Comparison of ENCODE assay signal across 10 cellular contexts in genomic region chr15:65355173-65355982, GRCh38. TPM values are rescaled to one million over a fixed set of nuclear protein-coding genes. Genes with fewer than 3 reads are reported as not detected.
DNase-seq lines count a peak whose midpoint lies in the region; ATAC-seq, FAIRE-seq and TF ChIP-seq lines count a peak whose summit lies in the region.
"Had no signal": no experiment of that assay in that cellular context is flagged by ENCODE, and none has a peak within 500 bp of the region (broad histone marks: within the 10 kb centered on the region; RNA-seq: fewer than 3 reads in every experiment).

No MANE protein-coding gene starts in this region.

- intact Hi-C loops in pancreas (cut with DNase I), result no loop called here
- intact Hi-C loops in CD4-positive, alpha-beta T cell (cut with DNase I, micrococcal nuclease), result no loop called here

- ATAC-seq in T-cell (replicated peaks in 1 of 4) (peak in 1 of 4 experiments; percentile 27), pancreas (peak in 3 of 4 donors; percentile 35 to 66 (median 58))
- no peak for ATAC-seq in CD4-positive, alpha-beta T cell (ENCODE audit: poor library complexity)

- H3K36me3 ChIP-seq in cardiac muscle cell, result no peaks in the 10 kb centered on the region
- no peaks in the 10 kb centered on the region for H3K36me3 ChIP-seq in pancreas

- H3K27me3 ChIP-seq in cardiac muscle cell, result peaks cover 2% of the 10 kb centered on the region
- peaks cover 0 to 3% (median 0%) of the 10 kb centered on the region in 4 donors for H3K27me3 ChIP-seq in pancreas
- peaks cover 52% of the 10 kb centered on the region for H3K27me3 ChIP-seq in CD4-positive, alpha-beta T cell (ENCODE audit: control insufficient read depth, insufficient read depth, low read length)

- no peak overlapping the region for H3K27ac Mint-ChIP-seq in T-cell
- H3K27ac Mint-ChIP-seq in CD4-positive, alpha-beta T cell, result no peak overlapping the region

- CTCF ChIA-PET in T-cell (lab: Charles Lee), result no interaction called here
- CTCF ChIA-PET in CD4-positive, alpha-beta T cell (lab: Charles Lee), result no interaction called here

- 6% methylated on average over 32 to 85 of the region's 85 CpGs for WGBS in pancreas, 2 donors

- FAIRE-seq in pancreas (lab: Jason Lieb, UNC), result no peak
- FAIRE-seq: GM18507 had no signal

- peaks cover 44 to 52% of the 10 kb centered on the region in 2 donors for H3K27me3 Mint-ChIP-seq in T-cell
- peaks cover 68% of the 10 kb centered on the region for H3K27me3 Mint-ChIP-seq in CD4-positive, alpha-beta T cell

- DNase-seq in C1 segment of cervical spinal cord (lab: John Stamatoyannopoulos, UW) (peak in 13 of 14 donors; percentile 13 to 78 (median 51)), T-cell (no peak), cardiac muscle cell (ENCODE audit: low read depth in 1 of 2, low spot score in 1 of 2) (peak in 1 of 2 donors; percentile 61), pancreas (no peak), NCI-H2196 (lab: John Stamatoyannopoulos, UW; ENCODE audit: unreplicated experiment) (no peak), SK-N-DZ (ENCODE audit: low spot score) (no peak), HK-2 (ENCODE audit: unreplicated experiment) (no peak)
- DNase-seq in CD4-positive, alpha-beta T cell, result no peak

- POLR2A ChIA-PET in T-cell (lab: Charles Lee), result no interaction called here
- POLR2A ChIA-PET in CD4-positive, alpha-beta T cell (lab: Charles Lee), result no interaction called here

- H3K27ac ChIP-seq in cardiac muscle cell, result peak overlapping the region; percentile 17
- no peak overlapping the region for H3K27ac ChIP-seq in pancreas
- no peak overlapping the region for H3K27ac ChIP-seq in CD4-positive, alpha-beta T cell (ENCODE audit: low read depth, low read length)

- TF ChIP-seq CTCF in cardiac muscle cell (IDR thresholded peaks at IDR 0.05; ENCODE audit: low read depth, low read length), result no peak
- no peak for TF ChIP-seq CTCF in pancreas (IDR thresholded peaks at IDR 0.05)
- no peak for TF ChIP-seq CTCF in CD4-positive, alpha-beta T cell (IDR thresholded peaks at IDR 0.05)

- H3K4me1 ChIP-seq in cardiac muscle cell (ENCODE audit: low read depth) (peaks cover 11% of the 10 kb centered on the region), pancreas (peaks cover 0 to 6% (median 0%) of the 10 kb centered on the region in 3 donors)

- peak overlapping the region in 2 of 3 donors; percentile 58 to 75 for H3K4me3 Mint-ChIP-seq in T-cell
- no peak overlapping the region for H3K4me3 Mint-ChIP-seq in CD4-positive, alpha-beta T cell

- H3K9me3 ChIP-seq in cardiac muscle cell (ENCODE audit: low read depth) (no peaks in the 10 kb centered on the region), pancreas (no peaks in the 10 kb centered on the region)
- peaks cover 13% of the 10 kb centered on the region for H3K9me3 ChIP-seq in CD4-positive, alpha-beta T cell (ENCODE audit: control insufficient read depth, low read length)

- H3K9me3 Mint-ChIP-seq in T-cell, result peaks cover 0 to 10% (median 6%) of the 10 kb centered on the region in 3 donors
- peaks cover 11% of the 10 kb centered on the region for H3K9me3 Mint-ChIP-seq in CD4-positive, alpha-beta T cell

- peak overlapping the region; percentile 37 for H3K4me3 ChIP-seq in cardiac muscle cell
- H3K4me3 ChIP-seq in pancreas, result peak overlapping the region; percentile 13 to 56 (median 31)

- no peaks in the 10 kb centered on the region for H3K36me3 Mint-ChIP-seq in T-cell
- no peaks in the 10 kb centered on the region for H3K36me3 Mint-ChIP-seq in CD4-positive, alpha-beta T cell (ENCODE audit: low read depth)

- peaks cover 6 to 8% (median 7%) of the 10 kb centered on the region in 3 donors for H3K4me1 Mint-ChIP-seq in T-cell
- H3K4me1 Mint-ChIP-seq in CD4-positive, alpha-beta T cell (ENCODE audit: low read depth), result peaks cover 5% of the 10 kb centered on the region

RNA-seq across cellular contexts. Expression of gene IGDCC3, which starts 22.4 kb away (rescaled TPM):
- total RNA-seq in T-cell (under 1 TPM in 1 of 5 donors, not detected in 4; 0.06 TPM), cardiac muscle cell (41.9 and 54.6 TPM in 2 replicates), pancreas (under 1 TPM in 1 of 6 donors, not detected in 5; 0.32 TPM)
- polyA plus RNA-seq in cardiac muscle cell (41.1 and 52.4 TPM in 2 replicates), pancreas (not detected)
- 12.8 and 19.9 TPM in 2 replicates for polyA plus RNA-seq in SK-N-DZ (2014; cell fraction: cytosol; rRNA removed)
- polyA plus RNA-seq in SK-N-DZ (2014; cell fraction: nucleus; rRNA removed), result 20.2 and 27.7 TPM in 2 replicates
- not detected for total RNA-seq in CD4-positive, alpha-beta T cell

RNA-seq across cellular contexts. Expression of gene RNU5B-1, which starts 50.9 kb away (rescaled TPM):
- total RNA-seq in T-cell, result 10 to 100 TPM in 3 of 5 donors, not detected in 2; 27.0 to 34.4 (median 32.6) TPM
- not detected in 2 replicates for total RNA-seq in cardiac muscle cell
- not detected in 2 replicates for polyA plus RNA-seq in cardiac muscle cell
- total RNA-seq in pancreas, result 10 to 100 TPM in 3 of 6 donors, not detected in 3; 10.5 to 21.8 (median 21.6) TPM
- polyA plus RNA-seq in pancreas, result not detected
- not detected in 2 replicates for polyA plus RNA-seq in SK-N-DZ (2014; cell fraction: cytosol; rRNA removed)
- not detected in 2 replicates for polyA plus RNA-seq in SK-N-DZ (2014; cell fraction: nucleus; rRNA removed)
- 10 to 100 TPM; 23.7 to 34.8 TPM for total RNA-seq in CD4-positive, alpha-beta T cell
- total RNA-seq: glomerular endothelial cell had no signal

RNA-seq across cellular contexts. Expression of gene RNU5A-1, which starts 59.5 kb away (rescaled TPM):
- total RNA-seq in T-cell (not detected), cardiac muscle cell (not detected in 2 replicates), pancreas (not detected)
- polyA plus RNA-seq in cardiac muscle cell (not detected in 2 replicates), pancreas (not detected)
- not detected in 2 replicates for polyA plus RNA-seq in SK-N-DZ (2014; cell fraction: cytosol; rRNA removed)
- not detected in 2 replicates for polyA plus RNA-seq in SK-N-DZ (2014; cell fraction: nucleus; rRNA removed)
- total RNA-seq in CD4-positive, alpha-beta T cell, result not detected
- total RNA-seq: glomerular endothelial cell had no signal

Comparison
In these comparisons a context has a peak if more than half of its experiments do, and no peak if none do; other contexts are left out.
1. DNase-seq: peak in C1 segment of cervical spinal cord (13 of 14); none in T-cell (0 of 34), pancreas (0 of 6), NCI-H2196 (single experiment), SK-N-DZ (single experiment), HK-2 (single experiment) and CD4-positive, alpha-beta T cell (0 of 10).
2. RNA of gene IGDCC3, which starts 22.4 kb away (total RNA-seq): 41.9 to 54.6 TPM in cardiac muscle cell; 0.06 TPM in T-cell, 0.32 TPM in pancreas and not detected in CD4-positive, alpha-beta T cell; every median in the first group is over 10 times any median in the second.